In the genomic region with DNA sequence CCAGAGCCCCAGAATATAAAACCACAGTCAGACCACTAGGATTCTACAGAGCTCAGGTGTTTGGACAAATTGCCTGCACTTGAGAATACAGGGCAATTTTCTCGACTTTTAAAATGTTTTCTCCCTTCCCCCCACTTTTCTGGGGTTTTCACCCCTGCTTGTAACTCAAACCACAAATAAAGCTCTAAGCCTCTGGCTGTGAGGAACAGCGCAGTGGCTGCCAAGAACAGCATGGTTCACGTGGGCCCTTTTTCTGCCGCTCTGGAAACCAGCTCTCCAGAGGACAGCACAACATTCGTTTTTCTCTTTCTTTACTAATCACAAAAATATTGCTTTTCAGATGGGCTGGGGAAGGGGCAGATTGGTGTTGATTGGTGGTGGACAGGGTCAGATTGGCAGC, we compare ENCODE assay signal across 1 cellular context.
TF ChIP-seq lines count a peak whose summit lies in the region.

No MANE protein-coding gene starts in this region.

TF ChIP-seq in HEK293, 187 proteins besides CTCF, POLR2A, EP300 and RAD21 (continued from another document):
- TF ChIP-seq, protein P1, sequence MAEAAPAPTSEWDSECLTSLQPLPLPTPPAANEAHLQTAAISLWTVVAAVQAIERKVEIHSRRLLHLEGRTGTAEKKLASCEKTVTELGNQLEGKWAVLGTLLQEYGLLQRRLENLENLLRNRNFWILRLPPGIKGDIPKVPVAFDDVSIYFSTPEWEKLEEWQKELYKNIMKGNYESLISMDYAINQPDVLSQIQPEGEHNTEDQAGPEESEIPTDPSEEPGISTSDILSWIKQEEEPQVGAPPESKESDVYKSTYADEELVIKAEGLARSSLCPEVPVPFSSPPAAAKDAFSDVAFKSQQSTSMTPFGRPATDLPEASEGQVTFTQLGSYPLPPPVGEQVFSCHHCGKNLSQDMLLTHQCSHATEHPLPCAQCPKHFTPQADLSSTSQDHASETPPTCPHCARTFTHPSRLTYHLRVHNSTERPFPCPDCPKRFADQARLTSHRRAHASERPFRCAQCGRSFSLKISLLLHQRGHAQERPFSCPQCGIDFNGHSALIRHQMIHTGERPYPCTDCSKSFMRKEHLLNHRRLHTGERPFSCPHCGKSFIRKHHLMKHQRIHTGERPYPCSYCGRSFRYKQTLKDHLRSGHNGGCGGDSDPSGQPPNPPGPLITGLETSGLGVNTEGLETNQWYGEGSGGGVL (tag by site-specific recombination; IDR thresholded peaks at IDR 0.05) = peak; percentile 32; the same call in 1 of the 2 replicates
- TF ChIP-seq ZNF335 (tag by site-specific recombination; conservative IDR thresholded peaks at IDR 0.05) (peak; percentile 60), ZNF248 (tag by site-specific recombination; IDR thresholded peaks at IDR 0.05) (no peak), ZNF223 (tag by site-specific recombination; IDR thresholded peaks at IDR 0.05) (no peak), ZNF174 (tag by site-specific recombination; IDR thresholded peaks at IDR 0.05) (no peak), ZNF157 (tag by site-specific recombination; IDR thresholded peaks at IDR 0.05) (no peak), ZNF658 (tag by site-specific recombination; IDR thresholded peaks at IDR 0.05) (no peak), FEZF1 (tag by site-specific recombination; IDR thresholded peaks at IDR 0.05) (peak; percentile 98), ZBTB26 (tag by site-specific recombination; optimal IDR thresholded peaks at IDR 0.05) (no peak), ZBTB20 (tag by site-specific recombination; IDR thresholded peaks at IDR 0.05) (no peak), MZF1 (tag by site-specific recombination; IDR thresholded peaks at IDR 0.05; ENCODE audit: borderline replicate concordance) (0 out of 2 replicates have a peak, but pooled peaks have one; percentile 8), ZNF623 (tag by site-specific recombination; IDR thresholded peaks at IDR 0.05) (no peak), ZNF843 (tag by site-specific recombination; IDR thresholded peaks at IDR 0.05) (0 out of 2 replicates have a peak, but pooled peaks have one; percentile 18), ZNF341 (tag by site-specific recombination; IDR thresholded peaks at IDR 0.05; ENCODE audit: low read depth) (peak; percentile 73), ZIC2 (tag by site-specific recombination; IDR thresholded peaks at IDR 0.05) (peak; percentile 70; the same call in 1 of the 2 replicates), ZXDB (tag by site-specific recombination; IDR thresholded peaks at IDR 0.05) (peak; percentile 79), ZNF610 (tag by site-specific recombination; IDR thresholded peaks at IDR 0.05; ENCODE audit: borderline replicate concordance) (peak; percentile 80; the same call in 1 of the 2 replicates), ELK4 (IDR thresholded peaks at IDR 0.05; ENCODE audit: borderline replicate concordance, low read depth, low read length) (no peak)
- TF ChIP-seq, protein P2, sequence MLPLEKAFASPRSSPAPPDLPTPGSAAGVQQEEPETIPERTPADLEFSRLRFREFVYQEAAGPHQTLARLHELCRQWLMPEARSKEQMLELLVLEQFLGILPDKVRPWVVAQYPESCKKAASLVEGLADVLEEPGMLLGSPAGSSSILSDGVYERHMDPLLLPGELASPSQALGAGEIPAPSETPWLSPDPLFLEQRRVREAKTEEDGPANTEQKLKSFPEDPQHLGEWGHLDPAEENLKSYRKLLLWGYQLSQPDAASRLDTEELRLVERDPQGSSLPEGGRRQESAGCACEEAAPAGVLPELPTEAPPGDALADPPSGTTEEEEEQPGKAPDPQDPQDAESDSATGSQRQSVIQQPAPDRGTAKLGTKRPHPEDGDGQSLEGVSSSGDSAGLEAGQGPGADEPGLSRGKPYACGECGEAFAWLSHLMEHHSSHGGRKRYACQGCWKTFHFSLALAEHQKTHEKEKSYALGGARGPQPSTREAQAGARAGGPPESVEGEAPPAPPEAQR (tag by site-specific recombination; IDR thresholded peaks at IDR 0.05) = no peak
- TF ChIP-seq, protein P3, sequence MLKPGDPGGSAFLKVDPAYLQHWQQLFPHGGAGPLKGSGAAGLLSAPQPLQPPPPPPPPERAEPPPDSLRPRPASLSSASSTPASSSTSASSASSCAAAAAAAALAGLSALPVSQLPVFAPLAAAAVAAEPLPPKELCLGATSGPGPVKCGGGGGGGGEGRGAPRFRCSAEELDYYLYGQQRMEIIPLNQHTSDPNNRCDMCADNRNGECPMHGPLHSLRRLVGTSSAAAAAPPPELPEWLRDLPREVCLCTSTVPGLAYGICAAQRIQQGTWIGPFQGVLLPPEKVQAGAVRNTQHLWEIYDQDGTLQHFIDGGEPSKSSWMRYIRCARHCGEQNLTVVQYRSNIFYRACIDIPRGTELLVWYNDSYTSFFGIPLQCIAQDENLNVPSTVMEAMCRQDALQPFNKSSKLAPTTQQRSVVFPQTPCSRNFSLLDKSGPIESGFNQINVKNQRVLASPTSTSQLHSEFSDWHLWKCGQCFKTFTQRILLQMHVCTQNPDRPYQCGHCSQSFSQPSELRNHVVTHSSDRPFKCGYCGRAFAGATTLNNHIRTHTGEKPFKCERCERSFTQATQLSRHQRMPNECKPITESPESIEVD (tag by site-specific recombination; IDR thresholded peaks at IDR 0.05) = 0 out of 2 replicates have a peak, but pooled peaks have one; percentile 28
- TF ChIP-seq, protein P4, sequence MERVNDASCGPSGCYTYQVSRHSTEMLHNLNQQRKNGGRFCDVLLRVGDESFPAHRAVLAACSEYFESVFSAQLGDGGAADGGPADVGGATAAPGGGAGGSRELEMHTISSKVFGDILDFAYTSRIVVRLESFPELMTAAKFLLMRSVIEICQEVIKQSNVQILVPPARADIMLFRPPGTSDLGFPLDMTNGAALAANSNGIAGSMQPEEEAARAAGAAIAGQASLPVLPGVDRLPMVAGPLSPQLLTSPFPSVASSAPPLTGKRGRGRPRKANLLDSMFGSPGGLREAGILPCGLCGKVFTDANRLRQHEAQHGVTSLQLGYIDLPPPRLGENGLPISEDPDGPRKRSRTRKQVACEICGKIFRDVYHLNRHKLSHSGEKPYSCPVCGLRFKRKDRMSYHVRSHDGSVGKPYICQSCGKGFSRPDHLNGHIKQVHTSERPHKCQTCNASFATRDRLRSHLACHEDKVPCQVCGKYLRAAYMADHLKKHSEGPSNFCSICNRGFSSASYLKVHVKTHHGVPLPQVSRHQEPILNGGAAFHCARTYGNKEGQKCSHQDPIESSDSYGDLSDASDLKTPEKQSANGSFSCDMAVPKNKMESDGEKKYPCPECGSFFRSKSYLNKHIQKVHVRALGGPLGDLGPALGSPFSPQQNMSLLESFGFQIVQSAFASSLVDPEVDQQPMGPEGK (tag by site-specific recombination; IDR thresholded peaks at IDR 0.05) = peak; percentile 21; the same call in 1 of the 2 replicates
- TF ChIP-seq, protein P5, sequence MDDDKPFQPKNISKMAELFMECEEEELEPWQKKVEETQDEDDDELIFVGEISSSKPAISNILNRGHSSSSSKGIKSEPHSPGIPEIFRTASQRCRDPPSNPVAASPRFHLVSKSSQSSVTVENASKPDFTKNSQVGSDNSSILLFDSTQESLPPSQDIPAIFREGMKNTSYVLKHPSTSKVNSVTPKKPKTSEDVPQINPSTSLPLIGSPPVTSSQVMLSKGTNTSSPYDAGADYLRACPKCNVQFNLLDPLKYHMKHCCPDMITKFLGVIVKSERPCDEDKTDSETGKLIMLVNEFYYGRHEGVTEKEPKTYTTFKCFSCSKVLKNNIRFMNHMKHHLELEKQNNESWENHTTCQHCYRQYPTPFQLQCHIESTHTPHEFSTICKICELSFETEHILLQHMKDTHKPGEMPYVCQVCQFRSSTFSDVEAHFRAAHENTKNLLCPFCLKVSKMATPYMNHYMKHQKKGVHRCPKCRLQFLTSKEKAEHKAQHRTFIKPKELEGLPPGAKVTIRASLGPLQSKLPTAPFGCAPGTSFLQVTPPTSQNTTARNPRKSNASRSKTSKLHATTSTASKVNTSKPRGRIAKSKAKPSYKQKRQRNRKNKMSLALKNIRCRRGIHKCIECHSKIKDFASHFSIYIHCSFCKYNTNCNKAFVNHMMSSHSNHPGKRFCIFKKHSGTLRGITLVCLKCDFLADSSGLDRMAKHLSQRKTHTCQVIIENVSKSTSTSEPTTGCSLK (tag by site-specific recombination; IDR thresholded peaks at IDR 0.05) = no peak
